ENCODE assay signal across 25 cellular contexts in genomic region chr13:89862691-89863036, GRCh38.
"Had no signal": no experiment of that assay in that cellular context is flagged by ENCODE, and none has a peak within 500 bp of the region (broad histone marks: within the 10 kb centered on the region; RNA-seq: fewer than 3 reads in every experiment).

No MANE protein-coding gene starts in this region.

- H3K27ac Mint-ChIP-seq: activated naive CD8-positive, alpha-beta T cell treated with anti-CD3 and anti-CD28 coated beads for 36 hours; activated T-helper 2 cell treated with anti-CD3 and anti-CD28 coated beads, Interferon-gamma antibody, Interleukin-2, Interleukin-4, amounts not matched to agents 10 μg/mL and 5 μg/mL and 100 μg/mL, durations not matched to agents 14 hours and 24 hours and 36 hours; dendritic cell treated with granulocyte-macrophage colony-stimulating factor and Interleukin-4, amounts not matched to agents 40 ng/mL and 50 ng/mL, for 4 days; naive thymus-derived CD8-positive, alpha-beta T cell; neural progenitor cell; stimulated activated naive B cell treated with anti-CD40 and anti-IgM and Interleukin-4, amounts not matched to agents 10 μg/mL and 1 μg/mL and 100 μg/mL, for 72 hours; T-helper 1 cell treated with Interleukin-12 subunit alpha and Interleukin-12 subunit beta and Interleukin-4 antibody, amounts not matched to agents 30 μg/mL and 1 μg/mL, for 36 hours had no signal

- H3K4me1 Mint-ChIP-seq: activated naive CD8-positive, alpha-beta T cell treated with anti-CD3 and anti-CD28 coated beads for 36 hours; naive thymus-derived CD8-positive, alpha-beta T cell; stimulated activated naive B cell treated with anti-CD40 and anti-IgM and Interleukin-4, amounts not matched to agents 10 μg/mL and 1 μg/mL and 100 μg/mL, for 72 hours had no signal

- H3K36me3 Mint-ChIP-seq: activated naive CD8-positive, alpha-beta T cell treated with anti-CD3 and anti-CD28 coated beads for 36 hours; naive thymus-derived CD8-positive, alpha-beta T cell; neural progenitor cell; stimulated activated naive B cell treated with anti-CD40 and anti-IgM and Interleukin-4, amounts not matched to agents 10 μg/mL and 1 μg/mL and 100 μg/mL, for 72 hours had no signal

- H3K4me3 ChIP-seq: esophagus muscularis mucosa, heart right ventricle, left lung, lung, neural progenitor cell, smooth muscle cell, transverse colon had no signal

- FAIRE-seq: endometrium, urothelium cell line had no signal

- ATAC-seq: activated T-cell treated with anti-CD3 and anti-CD28 coated beads, Interleukin-2, amount 50 U/mL, for 4 hours; heart right ventricle; left lung; naive thymus-derived CD8-positive, alpha-beta T cell; sciatic nerve; stimulated activated naive B cell treated with anti-CD40 and anti-IgM and Interleukin-4, amounts not matched to agents 10 μg/mL and 1 μg/mL and 100 μg/mL, for 72 hours had no signal

- H3K27me3 ChIP-seq: esophagus muscularis mucosa, heart right ventricle, left lung, neural progenitor cell, transverse colon had no signal

- H3K27ac ChIP-seq: esophagus muscularis mucosa, heart right ventricle, left lung, neural progenitor cell, transverse colon had no signal

- H3K4me3 Mint-ChIP-seq: activated naive CD8-positive, alpha-beta T cell treated with anti-CD3 and anti-CD28 coated beads for 36 hours; activated T-cell treated with anti-CD3 and anti-CD28 coated beads, Interleukin-2, amount 50 U/mL, for 4 hours; dendritic cell treated with granulocyte-macrophage colony-stimulating factor and Interleukin-4, amounts not matched to agents 40 ng/mL and 50 ng/mL, for 4 days; naive thymus-derived CD8-positive, alpha-beta T cell; neural progenitor cell; stimulated activated naive B cell treated with anti-CD40 and anti-IgM and Interleukin-4, amounts not matched to agents 10 μg/mL and 1 μg/mL and 100 μg/mL, for 72 hours; T-helper 1 cell treated with Interleukin-12 subunit alpha and Interleukin-12 subunit beta and Interleukin-4 antibody, amounts not matched to agents 30 μg/mL and 1 μg/mL, for 36 hours had no signal

- DNase-seq: activated CD4-positive, alpha-beta T cell treated with anti-CD3 and anti-CD28 coated beads for 4 hours; activated CD4-positive, alpha-beta T cell treated with anti-CD3 and anti-CD28 coated beads, Interleukin-2, amount 50 U/mL, for 48 hours; activated CD4-positive, CD25-positive, alpha-beta regulatory T cell; activated CD8-positive, alpha-beta memory T cell treated with anti-CD3 and anti-CD28 coated beads, Interleukin-2, amount 50 U/mL, for 48 hours; activated naive CD4-positive, alpha-beta T cell; activated naive CD8-positive, alpha-beta T cell treated with anti-CD3 and anti-CD28 coated beads for 36 hours; activated T-cell treated with anti-CD3 and anti-CD28 coated beads, Interleukin-2, amount 50 U/mL, for 4 hours; effector CD4-positive, alpha-beta T cell; heart right ventricle; naive thymus-derived CD8-positive, alpha-beta T cell; stimulated activated CD4-positive, alpha-beta T cell treated with anti-CD3 and anti-CD28 coated beads, Interleukin-15, amount 100 ng/mL, for 24 hours; stimulated activated naive B cell treated with anti-CD40 and anti-IgM and Interleukin-4, amounts not matched to agents 10 μg/mL and 1 μg/mL and 100 μg/mL, for 72 hours; T1000; transverse colon had no signal

- H3K9me3 Mint-ChIP-seq: neural progenitor cell had no signal

- H3K27me3 Mint-ChIP-seq: activated naive CD8-positive, alpha-beta T cell treated with anti-CD3 and anti-CD28 coated beads for 36 hours; dendritic cell treated with granulocyte-macrophage colony-stimulating factor and Interleukin-4, amounts not matched to agents 40 ng/mL and 50 ng/mL, for 4 days; naive thymus-derived CD8-positive, alpha-beta T cell; stimulated activated naive B cell treated with anti-CD40 and anti-IgM and Interleukin-4, amounts not matched to agents 10 μg/mL and 1 μg/mL and 100 μg/mL, for 72 hours had no signal

- H3K9me3 ChIP-seq: esophagus muscularis mucosa, heart right ventricle, left lung, transverse colon had no signal
